Comparison of ENCODE assay signal across 26 cellular contexts in the genomic region with DNA sequence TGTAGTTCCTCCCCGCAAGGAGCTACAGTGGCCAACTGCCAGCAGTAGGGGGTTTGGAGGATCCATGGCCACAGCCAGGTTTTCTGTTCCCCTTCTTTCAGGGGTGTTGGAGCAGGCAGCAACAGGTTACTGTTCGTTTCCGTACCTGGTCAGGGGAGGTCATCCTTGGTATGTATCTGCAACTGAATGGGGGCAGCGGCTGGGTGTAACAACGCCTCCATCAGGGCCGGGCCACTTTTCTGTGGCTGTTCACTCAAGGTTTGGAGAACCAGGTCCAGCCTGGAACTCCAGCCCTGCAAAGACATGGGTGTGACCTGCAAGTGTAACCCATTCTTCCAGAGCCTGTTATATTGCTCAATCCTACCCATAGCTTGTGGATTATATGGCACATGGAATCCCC.
"Had no signal": no experiment of that assay in that cellular context is flagged by ENCODE, and none has a peak within 500 bp of the region (broad histone marks: within the 10 kb centered on the region; RNA-seq: fewer than 3 reads in every experiment).

No MANE protein-coding gene starts in this region.

- H3K9me3 ChIP-seq: ovary, psoas muscle, right lobe of liver, sigmoid colon, suprapubic skin, testis, tibial artery, transverse colon, upper lobe of right lung, uterus had no signal

- H2AFZ ChIP-seq: parathyroid adenoma had no signal

- FAIRE-seq: small intestine had no signal

- H3K4me1 ChIP-seq: parathyroid adenoma, psoas muscle, right lobe of liver, sigmoid colon, suprapubic skin, testis, tibial artery, transverse colon, upper lobe of right lung, uterus had no signal

- H3K9ac ChIP-seq: parathyroid adenoma had no signal

- H3K4me3 ChIP-seq: ovary, psoas muscle, right lobe of liver, sigmoid colon, suprapubic skin, testis, tibial artery, transverse colon, upper lobe of right lung, uterus had no signal

- H3K36me3 ChIP-seq: ovary, right lobe of liver, sigmoid colon, suprapubic skin, tibial artery, transverse colon, upper lobe of right lung, uterus had no signal

- ATAC-seq: naive thymus-derived CD8-positive, alpha-beta T cell; natural killer cell treated with Interleukin-12 subunit alpha and Interleukin-12 subunit beta and Interleukin-15 and Interleukin-18, amount 100 ng/mL, for 72 hours; psoas muscle; right cardiac atrium; stimulated activated memory B cell treated with anti-CD40 and anti-IgM and Interleukin-4, amounts not matched to agents 10 μg/mL and 1 μg/mL and 100 μg/mL, for 72 hours; stimulated activated naive CD8-positive, alpha-beta T cell treated with anti-CD3 and anti-CD28 coated beads, Interleukin-15, Interleukin-2, amounts not matched to agents 100 U/mL and 50 U/mL, for 24 hours had no signal

- H3K27me3 ChIP-seq: ovary, right lobe of liver, sigmoid colon, suprapubic skin, testis, tibial artery, transverse colon, upper lobe of right lung, uterus had no signal

- H3K27ac ChIP-seq: ovary, parathyroid adenoma, psoas muscle, right lobe of liver, sigmoid colon, suprapubic skin, testis, tibial artery, transverse colon, upper lobe of right lung, uterus had no signal

- H3K79me2 ChIP-seq: parathyroid adenoma had no signal

- DNase-seq: naive thymus-derived CD8-positive, alpha-beta T cell; nephron progenitor cell; occipital lobe; ovary; psoas muscle; right cardiac atrium; right lobe of liver; sigmoid colon; small intestine; stimulated activated CD4-positive, alpha-beta T cell treated with anti-CD3 and anti-CD28 coated beads, Interleukin-15, amount 100 ng/mL, for 24 hours; stimulated activated CD4-positive, alpha-beta T cell treated with anti-CD3 and anti-CD28 coated beads, Interleukin-2, amount 100 ng/mL, for 24 hours; stimulated activated CD4-positive, alpha-beta T cell treated with anti-CD3 and anti-CD28 coated beads, Interleukin-2, amount 100 ng/mL, for 48 hours; stimulated activated CD4-positive, alpha-beta T cell treated with anti-CD3 and anti-CD28 coated beads, Interleukin-4, amount 100 ng/mL, for 24 hours; stimulated activated naive CD4-positive, alpha-beta T cell; stimulated activated naive CD8-positive, alpha-beta T cell treated with anti-CD3 and anti-CD28 coated beads, Interleukin-15, amount 100 ng/mL, for 72 hours; stimulated activated naive CD8-positive, alpha-beta T cell treated with anti-CD3 and anti-CD28 coated beads, Interleukin-15, Interleukin-2, amounts not matched to agents 100 U/mL and 50 U/mL, for 24 hours; substantia nigra; testis; tibial artery; transverse colon; upper lobe of right lung; uterus had no signal
